17 cellular contexts compared by ENCODE assay signal in the genomic region with DNA sequence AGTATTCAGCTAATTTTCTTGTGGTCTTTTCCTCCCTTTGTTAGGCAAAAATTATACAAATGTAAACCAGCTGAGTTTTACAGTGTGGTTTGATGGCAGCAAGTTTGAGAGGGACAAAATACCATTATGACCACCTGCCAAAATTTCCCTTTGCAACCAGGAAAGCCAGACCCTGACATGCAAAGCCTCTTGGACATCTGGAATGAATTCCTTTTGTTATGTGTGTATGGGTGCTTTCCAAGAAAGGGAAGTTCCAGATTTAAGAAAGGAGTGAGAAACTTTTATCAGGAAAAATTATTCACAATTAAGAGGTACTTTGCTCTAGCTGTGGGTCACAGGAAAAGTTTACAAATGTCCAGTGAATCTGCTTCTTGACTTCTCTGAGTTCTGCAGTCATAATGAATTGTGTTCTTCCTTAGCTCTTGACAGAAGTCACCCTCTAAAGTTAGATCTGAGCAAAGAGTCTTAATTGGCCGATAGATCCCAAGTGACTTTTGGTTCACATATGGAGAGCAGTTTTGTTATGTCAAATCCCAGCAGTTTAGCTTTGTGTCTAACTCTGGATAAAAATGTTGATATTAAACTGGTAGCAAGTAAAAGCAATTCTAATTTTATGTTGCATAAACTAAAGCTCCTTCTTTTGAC.
DNase-seq lines count a peak whose midpoint lies in the region; ATAC-seq, FAIRE-seq and TF ChIP-seq lines count a peak whose summit lies in the region.
"Had no signal": no experiment of that assay in that cellular context is flagged by ENCODE, and none has a peak within 500 bp of the region (broad histone marks: within the 10 kb centered on the region; RNA-seq: fewer than 3 reads in every experiment).

No MANE protein-coding gene starts in this region.

- H3K36me3 ChIP-seq in neural progenitor cell: no peaks in the 10 kb centered on the region
- H3K36me3 ChIP-seq in left lung: no peaks in the 10 kb centered on the region
- no peaks in the 10 kb centered on the region for H3K36me3 ChIP-seq in HepG2 (replicated peaks in 1 of 2; ENCODE audit: control insufficient read depth in 1 of 2, insufficient read depth in 2 of 2, low read length in 2 of 2)

- no peak for FAIRE-seq in HepG2 (lab: Jason Lieb, UNC)
- FAIRE-seq: colon had no signal

- H3F3A ChIP-seq in neural progenitor cell (ENCODE audit: low read depth): no peaks in the 10 kb centered on the region

- no peak overlapping the region for H3K4me3 ChIP-seq in choroid plexus epithelial cell (ENCODE audit: low read depth, low read length)
- H3K4me3 ChIP-seq in neural progenitor cell: no peak overlapping the region
- H3K4me3 ChIP-seq in left lung: no peak overlapping the region
- no peak overlapping the region for H3K4me3 ChIP-seq in HepG2 (replicated peaks in 1 of 3; ENCODE audit: insufficient read depth in 1 of 3, low read depth in 2 of 3, low read length in 3 of 3)

- H4K20me1 ChIP-seq in neural progenitor cell (ENCODE audit: low read depth) (no peaks in the 10 kb centered on the region), HepG2 (ENCODE audit: insufficient read depth, low read length) (no peaks in the 10 kb centered on the region)

- POLR2A ChIA-PET in HepG2 (lab: Yijun Ruan, JAX): no interaction called here

- TF ChIP-seq CTCF in choroid plexus epithelial cell (conservative IDR thresholded peaks at IDR 0.05; ENCODE audit: low read depth, low read length): no peak
- no peak for TF ChIP-seq CTCF in neural progenitor cell (IDR thresholded peaks at IDR 0.05)
- no peak for TF ChIP-seq CTCF in left lung (IDR thresholded peaks at IDR 0.05)
- TF ChIP-seq CTCF in HepG2 (CRISPR knock-in tag; IDR thresholded peaks at IDR 0.05): no peak

- ATAC-seq in left lung (no peak), HepG2 (no peak)

- CTCF ChIA-PET in HepG2 (lab: Yijun Ruan, JAX; ENCODE audit: low intra/inter-chr PET ratio, low total read pairs): no interaction called here

- in situ Hi-C loops in HepG2 (cut with HindIII; ENCODE audit: extremely low pct_ligation_motif_present, low pct_unique_long_range_greater_than_20kb): no loop called here

- intact Hi-C loops in left lung (cut with DNase I) (no loop called here), HepG2 (cut with micrococcal nuclease; ENCODE audit: unreplicated experiment) (no loop called here)

- H3K9ac ChIP-seq in neural progenitor cell (no peak overlapping the region), HepG2 (ENCODE audit: insufficient read depth, low read depth, low read length) (no peak overlapping the region)

- no peak overlapping the region for H3K27ac Mint-ChIP-seq in neural progenitor cell
- H3K27ac Mint-ChIP-seq in activated naive CD8-positive, alpha-beta T cell treated with anti-CD3 and anti-CD28 coated beads for 36 hours: no peak overlapping the region
- H3K27ac Mint-ChIP-seq: activated T-helper 2 cell treated with anti-CD3 and anti-CD28 coated beads, Interferon-gamma antibody, Interleukin-2, Interleukin-4, amounts not matched to agents 10 μg/mL and 5 μg/mL and 100 μg/mL, durations not matched to agents 14 hours and 24 hours and 36 hours; B cell; memory B cell; T-helper 1 cell treated with Interleukin-12 subunit alpha and Interleukin-12 subunit beta and Interleukin-4 antibody, amounts not matched to agents 30 μg/mL and 1 μg/mL, for 36 hours had no signal

- H3K4me1 ChIP-seq in neural progenitor cell: peaks cover 14% of the 10 kb centered on the region
- H3K4me1 ChIP-seq in left lung: peaks cover 0 to 16% of the 10 kb centered on the region in 2 donors
- no peaks in the 10 kb centered on the region for H3K4me1 ChIP-seq in HepG2 (ENCODE audit: insufficient read depth, low read length)

- no peak for TF ChIP-seq RAD21 in HepG2 (CRISPR knock-in tag; IDR thresholded peaks at IDR 0.05)

- no peak overlapping the region for H3K4me2 ChIP-seq in neural progenitor cell
- H3K4me2 ChIP-seq in HepG2 (ENCODE audit: low read depth, low read length): no peak overlapping the region

- H3K27ac ChIP-seq in neural progenitor cell (no peak overlapping the region), left lung (no peak overlapping the region), HepG2 (ENCODE audit: extremely low read length, insufficient read depth, low read length) (no peak overlapping the region)

- H3K4me3 Mint-ChIP-seq in neural progenitor cell: no peak overlapping the region
- H3K4me3 Mint-ChIP-seq in activated naive CD8-positive, alpha-beta T cell treated with anti-CD3 and anti-CD28 coated beads for 36 hours: no peak overlapping the region
- H3K4me3 Mint-ChIP-seq: B cell; memory B cell; T-helper 1 cell treated with Interleukin-12 subunit alpha and Interleukin-12 subunit beta and Interleukin-4 antibody, amounts not matched to agents 30 μg/mL and 1 μg/mL, for 36 hours had no signal

- H3K27me3 ChIP-seq in neural progenitor cell (no peaks in the 10 kb centered on the region), left lung (no peaks in the 10 kb centered on the region), HepG2 (ENCODE audit: control insufficient read depth in 1 of 2, insufficient read depth in 2 of 2, low read length in 2 of 2) (no peaks in the 10 kb centered on the region)

- H3K79me2 ChIP-seq in neural progenitor cell (ENCODE audit: low read depth) (no peaks in the 10 kb centered on the region), HepG2 (ENCODE audit: insufficient read depth, low read length) (no peaks in the 10 kb centered on the region)

- no TSS peak for BruUV-seq in HepG2 (replicated peaks; lab: Mats Ljungman, UMichigan)

- no peaks in the 10 kb centered on the region for H3K36me3 Mint-ChIP-seq in neural progenitor cell
- no peaks in the 10 kb centered on the region for H3K36me3 Mint-ChIP-seq in activated naive CD8-positive, alpha-beta T cell treated with anti-CD3 and anti-CD28 coated beads for 36 hours
- H3K36me3 Mint-ChIP-seq: memory B cell had no signal

- no peak for TF ChIP-seq POLR2A in HepG2 (IDR thresholded peaks at IDR 0.05; ENCODE audit: insufficient read depth in 1 of 2, low read depth in 2 of 2, low read length in 2 of 2)

- H3K27me3 Mint-ChIP-seq in neural progenitor cell (ENCODE audit: insufficient read depth, low read depth): peaks cover 2% of the 10 kb centered on the region
- no peaks in the 10 kb centered on the region for H3K27me3 Mint-ChIP-seq in activated naive CD8-positive, alpha-beta T cell treated with anti-CD3 and anti-CD28 coated beads for 36 hours
- H3K27me3 Mint-ChIP-seq: B cell, memory B cell had no signal

- DNase-seq in EH (ENCODE audit: low read depth) (peak; percentile 59), M059J (ENCODE audit: low read depth) (peak; percentile 57), choroid plexus epithelial cell (ENCODE audit: low read depth) (peak; percentile 28), neural progenitor cell (ENCODE audit: low spot score) (no peak), left lung (no peak), middle frontal gyrus (ENCODE audit: extremely low spot score, low spot score) (no peak), HepG2 (ENCODE audit: low spot score) (no peak)
- no peak for DNase-seq in activated naive CD8-positive, alpha-beta T cell treated with anti-CD3 and anti-CD28 coated beads for 36 hours
- DNase-seq: head of caudate nucleus; NCI-H2107; stimulated activated CD4-positive, alpha-beta T cell treated with anti-CD3 and anti-CD28 coated beads, Interleukin-4, amount 100 ng/mL, for 1 hour; stimulated activated CD8-positive, alpha-beta memory T cell treated with anti-CD3 and anti-CD28 coated beads, Interleukin-4, amount 100 ng/mL, for 48 hours had no signal

- peaks cover 36% of the 10 kb centered on the region for H3K4me1 Mint-ChIP-seq in neural progenitor cell
- H3K4me1 Mint-ChIP-seq in activated naive CD8-positive, alpha-beta T cell treated with anti-CD3 and anti-CD28 coated beads for 36 hours: no peaks in the 10 kb centered on the region

- peaks cover 8% of the 10 kb centered on the region for H3K9me3 Mint-ChIP-seq in neural progenitor cell
- no peaks in the 10 kb centered on the region for H3K9me3 Mint-ChIP-seq in activated naive CD8-positive, alpha-beta T cell treated with anti-CD3 and anti-CD28 coated beads for 36 hours
- H3K9me3 Mint-ChIP-seq: memory B cell had no signal

- TF ChIP-seq EP300 in HepG2 (IDR thresholded peaks at IDR 0.05; ENCODE audit: low read depth in 2 of 2, low read length in 2 of 2): no peak
- TF ChIP-seq EP300 in HepG2 (CRISPR knock-in tag; IDR thresholded peaks at IDR 0.05; ENCODE audit: borderline replicate concordance): no peak

- WGBS in HepG2 (ENCODE audit: low lambda C conversion rate): 67% methylated on average over 1 of the region's 1 CpG

- H2AFZ ChIP-seq in neural progenitor cell (replicated peaks): peak overlapping the region; percentile 61
- no peak overlapping the region for H2AFZ ChIP-seq in HepG2 (ENCODE audit: low read length)

- H3K9me3 ChIP-seq in neural progenitor cell (ENCODE audit: low read depth) (no peaks in the 10 kb centered on the region), left lung (no peaks in the 10 kb centered on the region), HepG2 (ENCODE audit: low read length) (no peaks in the 10 kb centered on the region)

TF ChIP-seq in HepG2, 621 proteins besides CTCF, POLR2A, EP300 and RAD21 (continues in another document):
- no peak for TF ChIP-seq ZNF639 (CRISPR knock-in tag; conservative IDR thresholded peaks at IDR 0.05)
- TF ChIP-seq ZNF451 (CRISPR knock-in tag; IDR thresholded peaks at IDR 0.05): no peak
- TF ChIP-seq ZNF614 (CRISPR knock-in tag; IDR thresholded peaks at IDR 0.05; ENCODE audit: borderline replicate concordance): no peak
- TF ChIP-seq ZBTB37 (CRISPR knock-in tag; IDR thresholded peaks at IDR 0.05): no peak
- no peak for TF ChIP-seq THYN1 (CRISPR knock-in tag; IDR thresholded peaks at IDR 0.05; ENCODE audit: borderline replicate concordance, low read depth)

Comparison
In these comparisons a context has a peak if more than half of its experiments do, and no peak if none do; other contexts are left out.
1. DNase-seq: peak in EH (single experiment), M059J (single experiment) and choroid plexus epithelial cell (single experiment); none in neural progenitor cell (single experiment), left lung (0 of 2), middle frontal gyrus (single experiment), HepG2 (single experiment) and activated naive CD8-positive, alpha-beta T cell treated with anti-CD3 and anti-CD28 coated beads for 36 hours (single experiment).